Comparison of ENCODE assay signal across 9 cellular contexts in genomic region chr7:74269757-74270277, GRCh38. TPM values are rescaled to one million over a fixed set of nuclear protein-coding genes. Genes with fewer than 3 reads are reported as not detected.
A peak's percentile ranks its signal among the peaks of the same experiment; 100 is the strongest.
DNase-seq lines count a peak whose midpoint lies in the region; ATAC-seq and TF ChIP-seq lines count a peak whose summit lies in the region.
"Had no signal": no experiment of that assay in that cellular context is flagged by ENCODE, and none has a peak within 500 bp of the region (broad histone marks: within the 10 kb centered on the region; RNA-seq: fewer than 3 reads in every experiment).

No MANE protein-coding gene starts in this region.

- H2AK5ac ChIP-seq in neuronal stem cell (ENCODE audit: low read depth, low read length), result no peak overlapping the region

- no peaks in the 10 kb centered on the region for H3K27me3 Mint-ChIP-seq in type B pancreatic cell

- peak overlapping the region; percentile 30 to 60 (median 39) for H3K27ac ChIP-seq in Peyer's patch
- H3K27ac ChIP-seq in gastroesophageal sphincter, result peak overlapping the region in 1 of 4 donors; percentile 56
- no peak overlapping the region for H3K27ac ChIP-seq in neuronal stem cell (replicated peaks; ENCODE audit: low read length)
- H3K27ac ChIP-seq: C4-2B had no signal

- peaks cover 21% of the 10 kb centered on the region for H3K4me1 Mint-ChIP-seq in type B pancreatic cell (ENCODE audit: unreplicated experiment)

- no peak overlapping the region for H4K8ac ChIP-seq in neuronal stem cell (ENCODE audit: low read depth, low read length)

- no peak overlapping the region for H4K91ac ChIP-seq in neuronal stem cell (ENCODE audit: low read depth, low read length, poor library complexity)

- H3K9me3 ChIP-seq in Peyer's patch, result no peaks in the 10 kb centered on the region
- no peaks in the 10 kb centered on the region for H3K9me3 ChIP-seq in gastroesophageal sphincter
- no peaks in the 10 kb centered on the region for H3K9me3 ChIP-seq in neuronal stem cell (replicated peaks in 1 of 2; ENCODE audit: control insufficient read depth in 2 of 2, insufficient read depth in 1 of 2, low read depth in 1 of 2, low read length in 2 of 2)

- H3K14ac ChIP-seq in neuronal stem cell (ENCODE audit: low read length), result no peak overlapping the region

- 0% methylated on average over 10 to 17 of the region's 17 CpGs for WGBS in gastroesophageal sphincter (ENCODE audit: low coverage in 1 of 2), 2 donors
- WGBS in neuronal stem cell (ENCODE audit: extremely low coverage in 2 of 2, insufficient read length in 2 of 2, insufficient replicate concordance in 1 of 2), 2 donors, result no CpG with 5 or more reads among the region's 17 CpGs

- no peak for TF ChIP-seq POLR2A in Peyer's patch (IDR thresholded peaks at IDR 0.05)
- no peak for TF ChIP-seq POLR2A in gastroesophageal sphincter (IDR thresholded peaks at IDR 0.05)

- no peak for TF ChIP-seq EP300 in gastroesophageal sphincter (IDR thresholded peaks at IDR 0.05)

- DNase-seq in NCI-H2107 treated with DMSO at 0.1 percent for 48 hours (lab: John Stamatoyannopoulos, UW; ENCODE audit: unreplicated experiment) (peak; percentile 71), NCI-H2107 (lab: John Stamatoyannopoulos, UW) (no peak), HuH-7.5 (ENCODE audit: low spot score) (peak; percentile 70), Peyer's patch (peak; percentile 77 to 85 (median 79)), neuronal stem cell (ENCODE audit: low spot score) (peak; percentile 61), type B pancreatic cell (ENCODE audit: extremely low spot score, unreplicated experiment) (no peak)
- peak; percentile 66 for DNase-seq in activated naive CD4-positive, alpha-beta T cell treated with Interleukin-2 at 50 U/mL for 16 hours

- TF ChIP-seq CTCF in Peyer's patch (IDR thresholded peaks at IDR 0.05), result no peak
- TF ChIP-seq CTCF in gastroesophageal sphincter (IDR thresholded peaks at IDR 0.05), result no peak
- TF ChIP-seq CTCF in type B pancreatic cell (conservative IDR thresholded peaks at IDR 0.05), result no peak

- no peak overlapping the region for H3K9ac ChIP-seq in neuronal stem cell (ENCODE audit: low read depth, low read length, poor library complexity)

- H3K27me3 ChIP-seq in Peyer's patch, result no peaks in the 10 kb centered on the region
- no peaks in the 10 kb centered on the region for H3K27me3 ChIP-seq in gastroesophageal sphincter
- no peaks in the 10 kb centered on the region for H3K27me3 ChIP-seq in neuronal stem cell (ENCODE audit: control insufficient read depth in 3 of 3, insufficient read depth in 3 of 3, low read depth in 1 of 3, low read length in 3 of 3)

- peak overlapping the region; percentile 89 for H2AFZ ChIP-seq in neuronal stem cell (ENCODE audit: low read length)

- H3K36me3 ChIP-seq in Peyer's patch (no peaks in the 10 kb centered on the region), gastroesophageal sphincter (no peaks in the 10 kb centered on the region), neuronal stem cell (replicated peaks in 1 of 2; ENCODE audit: control insufficient read depth in 2 of 2, insufficient read depth in 2 of 2, low read length in 2 of 2) (no peaks in the 10 kb centered on the region)

- H3K36me3 Mint-ChIP-seq in type B pancreatic cell, result no peaks in the 10 kb centered on the region

- H3K4me1 ChIP-seq in Peyer's patch (peaks cover 0 to 19% (median 7%) of the 10 kb centered on the region in 4 donors), gastroesophageal sphincter (peaks cover 0 to 21% (median 3%) of the 10 kb centered on the region in 3 donors), neuronal stem cell (ENCODE audit: control insufficient read depth in 2 of 2, insufficient read depth in 1 of 2, low read depth in 1 of 2, low read length in 2 of 2) (peaks cover 4 to 16% of the 10 kb centered on the region in 2 donors)

- H3K9me3 Mint-ChIP-seq in type B pancreatic cell, result no peaks in the 10 kb centered on the region

- no peak overlapping the region for H2BK12ac ChIP-seq in neuronal stem cell (ENCODE audit: low read length)

- no peak overlapping the region for H2BK5ac ChIP-seq in neuronal stem cell (ENCODE audit: low read length)

- no peak overlapping the region for H3K23ac ChIP-seq in neuronal stem cell (ENCODE audit: low read depth, low read length, poor library complexity)

- H3K79me1 ChIP-seq in neuronal stem cell (ENCODE audit: low read depth, low read length), result no peaks in the 10 kb centered on the region

- H3K4me3 Mint-ChIP-seq in type B pancreatic cell, result peak overlapping the region; percentile 89

- ATAC-seq in gastroesophageal sphincter, result peak; percentile 58

- peak overlapping the region; percentile 46 for H3K27ac Mint-ChIP-seq in type B pancreatic cell

- no peak overlapping the region for H2BK15ac ChIP-seq in neuronal stem cell (ENCODE audit: low read length)

- peak overlapping the region; percentile 11 for H3K18ac ChIP-seq in neuronal stem cell (ENCODE audit: low read length)

- H2BK120ac ChIP-seq in neuronal stem cell (ENCODE audit: low read depth, low read length), result no peak overlapping the region

- H3K4me3 ChIP-seq in Peyer's patch (peak overlapping the region; percentile 52 to 74 (median 58)), gastroesophageal sphincter (peak overlapping the region; percentile 38 to 56), neuronal stem cell (ENCODE audit: low read length in 2 of 2) (peak overlapping the region; percentile 49 to 74)

- peak overlapping the region; percentile 77 for H3K4me2 ChIP-seq in neuronal stem cell (ENCODE audit: insufficient read depth, low read length, poor library complexity, severe bottlenecking)

- H3K4ac ChIP-seq in neuronal stem cell (ENCODE audit: low read length), result no peak overlapping the region

RNA-seq across cellular contexts. Expression of gene RFC2, which starts 15.6 kb away (rescaled TPM):
- total RNA-seq in Peyer's patch (10 to 100 TPM in 1 of 4 donors, 1 to 10 TPM in 3; 5.8 to 23.1 (median 7.3) TPM), gastroesophageal sphincter (10 to 100 TPM; 11.3 to 12.2 (median 11.3) TPM), type B pancreatic cell (ENCODE audit: low replicate concordance) (26.5 and 40.9 TPM in 2 replicates)
- 48.8 TPM for polyA plus RNA-seq in neuronal stem cell (2013, experiment 1 of 2)
- 48.1 TPM for polyA plus RNA-seq in neuronal stem cell (2013, experiment 2 of 2)

RNA-seq across cellular contexts. Expression of gene CLIP2, which starts 19.4 kb away (rescaled TPM):
- total RNA-seq in Peyer's patch, result 100 to 1,000 TPM in 1 of 4 donors, 10 to 100 TPM in 3; 35.4 to 212 (median 76.6) TPM
- total RNA-seq in gastroesophageal sphincter, result 10 to 100 TPM; 23.0 to 50.7 (median 35.5) TPM
- 20.1 TPM for polyA plus RNA-seq in neuronal stem cell (2013, experiment 1 of 2)
- 18.7 TPM for polyA plus RNA-seq in neuronal stem cell (2013, experiment 2 of 2)
- 45.0 and 48.9 TPM in 2 replicates for total RNA-seq in type B pancreatic cell (ENCODE audit: low replicate concordance)

Comparison
In these comparisons a context has a peak if more than half of its experiments do, and no peak if none do; other contexts are left out.
1. DNase-seq: peak in NCI-H2107 treated with DMSO at 0.1 percent for 48 hours (single experiment), HuH-7.5 (single experiment), Peyer's patch (3 of 3), activated naive CD4-positive, alpha-beta T cell treated with Interleukin-2 at 50 U/mL for 16 hours (single experiment) and neuronal stem cell (single experiment); none in NCI-H2107 (single experiment) and type B pancreatic cell (single experiment).
2. Peak in every context shown above with its lines, with median percentiles within 50 percentile points of each other: H3K4me3 ChIP-seq.